11 cellular contexts compared by ENCODE assay signal in the genomic region with DNA sequence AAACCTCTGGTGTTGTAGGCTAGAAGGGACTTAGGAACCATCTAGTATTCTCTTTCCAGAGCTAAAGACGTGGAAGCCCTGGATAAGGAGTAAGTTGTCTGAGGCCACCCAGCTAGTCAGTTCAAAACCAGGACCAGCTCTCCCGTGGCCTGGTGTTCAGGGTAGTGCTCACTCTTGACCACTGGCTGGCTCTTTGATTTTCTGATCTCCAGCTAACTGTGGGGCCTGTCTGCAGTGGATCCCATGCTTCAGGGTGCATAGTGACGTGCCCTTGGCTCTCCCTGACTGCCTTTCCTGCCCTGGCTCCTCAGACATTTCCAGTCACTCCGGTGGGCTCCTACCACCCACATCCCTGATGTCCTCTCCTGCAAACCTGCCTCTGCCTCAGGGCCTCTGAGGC. TPM values are rescaled to one million over a fixed set of nuclear protein-coding genes. Genes with fewer than 3 reads are reported as not detected.
DNase-seq lines count a peak whose midpoint lies in the region; ATAC-seq and TF ChIP-seq lines count a peak whose summit lies in the region.
"Had no signal": no experiment of that assay in that cellular context is flagged by ENCODE, and none has a peak within 500 bp of the region (broad histone marks: within the 10 kb centered on the region; RNA-seq: fewer than 3 reads in every experiment).

No MANE protein-coding gene starts in this region.

- H2AFZ ChIP-seq in fibroblast of lung (ENCODE audit: low read length) (no peak overlapping the region), osteoblast (ENCODE audit: low read length) (no peak overlapping the region)

- H4K20me1 ChIP-seq in fibroblast of lung (ENCODE audit: control insufficient read depth, extremely low read depth, insufficient read depth, low read length) (no peaks in the 10 kb centered on the region), osteoblast (ENCODE audit: insufficient read depth, low read length) (peaks cover 21% of the 10 kb centered on the region)

- H3K9ac ChIP-seq in fibroblast of lung (ENCODE audit: insufficient read depth, low read length): peak overlapping the region; percentile 90
- H3K9ac ChIP-seq: BLaER1 had no signal

- TF ChIP-seq CTCF in AG04450 (IDR thresholded peaks at IDR 0.05; ENCODE audit: low read depth, low read length) (no peak), RWPE1 (conservative IDR thresholded peaks at IDR 0.05; ENCODE audit: low read depth) (no peak), fibroblast of lung (conservative IDR thresholded peaks at IDR 0.05 in 1 of 2, IDR thresholded peaks at IDR 0.05 in 1 of 2; ENCODE audit: low read depth in 1 of 2, low read length in 2 of 2) (no peak), osteoblast (IDR thresholded peaks at IDR 0.05; ENCODE audit: extremely low read depth, low read depth, low read length) (no peak)

- ATAC-seq in HG03108 (IDR thresholded peaks at IDR 0.05; ENCODE audit: unreplicated experiment) (no peak), HG03025 (IDR thresholded peaks at IDR 0.05; ENCODE audit: low FRiP score, unreplicated experiment) (no peak)

- POLR2A ChIA-PET in AG04450 (lab: Yijun Ruan, JAX) (interaction anchor here (0.8 to 1.3 kb wide), 3 partner anchors 19 to 132 kb away, joined by 3 to 7 read pairs (median 4); a partner anchor contains a TSS), RWPE1 (lab: Yijun Ruan, JAX; ENCODE audit: low non-redundant PET) (no interaction called here)

- H3K9me3 ChIP-seq in AG04450 (ENCODE audit: control insufficient read depth, insufficient read depth, low read length): no peaks in the 10 kb centered on the region; the same call in 1 of the 2 replicates
- H3K9me3 ChIP-seq in fibroblast of lung (ENCODE audit: control insufficient read depth, insufficient read depth, low read depth, low read length): no peaks in the 10 kb centered on the region
- no peaks in the 10 kb centered on the region for H3K9me3 ChIP-seq in osteoblast (ENCODE audit: low read depth, low read length)
- H3K9me3 ChIP-seq: BLaER1 had no signal

- H3K79me2 ChIP-seq in fibroblast of lung (ENCODE audit: control insufficient read depth, insufficient read depth, low read length) (peaks cover 64% of the 10 kb centered on the region), osteoblast (ENCODE audit: insufficient read depth, low read length) (peaks cover 77% of the 10 kb centered on the region)

- peak overlapping the region; percentile 94 for H3K4me3 ChIP-seq in AG04450 (ENCODE audit: low read depth, low read length)
- H3K4me3 ChIP-seq in fibroblast of lung (replicated peaks in 1 of 4; ENCODE audit: control extremely low read depth in 1 of 4, insufficient read depth in 1 of 4, low read depth in 3 of 4, low read length in 4 of 4): peak overlapping the region; percentile 76 to 83 (median 80)
- H3K4me3 ChIP-seq in osteoblast (ENCODE audit: insufficient read depth, low read length): peak overlapping the region; percentile 91
- H3K4me3 ChIP-seq: BLaER1 had no signal

- H3K36me3 ChIP-seq in fibroblast of lung (ENCODE audit: control insufficient read depth, insufficient read depth, low read length) (no peaks in the 10 kb centered on the region), osteoblast (ENCODE audit: insufficient read depth, low read length) (peaks cover 36% of the 10 kb centered on the region)
- H3K36me3 ChIP-seq: BLaER1 had no signal

- CTCF ChIA-PET in AG04450 (lab: Charles Lee) (interaction anchor here (0.5 to 3.1 kb wide), 6 partner anchors 29 to 90 kb away, joined by 3 to 15 read pairs (median 4); no protein-coding TSS in a partner anchor), RWPE1 (lab: Yijun Ruan, JAX) (no interaction called here)

- DNase-seq in AG04450 (ENCODE audit: low read depth, low spot score): no peak
- no peak for DNase-seq in RWPE1 (ENCODE audit: low spot score)
- DNase-seq in fibroblast of lung (ENCODE audit: low read depth in 2 of 2): no peak
- DNase-seq in osteoblast (ENCODE audit: insufficient read length, low spot score, missing footprints): peak; percentile 86
- no peak for DNase-seq in DMS53 treated with DMSO at 0.1 percent for 48 hours (lab: John Stamatoyannopoulos, UW; ENCODE audit: unreplicated experiment)
- DNase-seq in NCI-H510A (lab: John Stamatoyannopoulos, UW): no peak
- DNase-seq: NCI-H2081 treated with DMSO at 0.1 percent for 48 hours had no signal

- peak overlapping the region; percentile 77 for H3K4me2 ChIP-seq in fibroblast of lung (ENCODE audit: extremely low read depth, insufficient read depth, low read length)
- H3K4me2 ChIP-seq in osteoblast (ENCODE audit: insufficient read depth, low read length): peak overlapping the region; percentile 88
- H3K4me2 ChIP-seq: BLaER1 had no signal

- H3K4me1 ChIP-seq in fibroblast of lung (ENCODE audit: control insufficient read depth, extremely low read depth, insufficient read depth, low read length) (peaks cover 22% of the 10 kb centered on the region), osteoblast (ENCODE audit: insufficient read depth, low read length) (peaks cover 76% of the 10 kb centered on the region)

- no peaks in the 10 kb centered on the region for H3K27me3 ChIP-seq in AG04450 (ENCODE audit: control insufficient read depth, insufficient read depth, low read length)
- no peaks in the 10 kb centered on the region for H3K27me3 ChIP-seq in fibroblast of lung (ENCODE audit: control insufficient read depth, insufficient read depth, low read length)
- no peaks in the 10 kb centered on the region for H3K27me3 ChIP-seq in osteoblast (ENCODE audit: insufficient read depth, low read length)

- H3K27ac ChIP-seq in AG04450 (ENCODE audit: low read depth, low read length) (peak overlapping the region; percentile 93), RWPE1 (peak overlapping the region; percentile 82), fibroblast of lung (ENCODE audit: insufficient read depth, low read length) (peak overlapping the region; percentile 95), osteoblast (ENCODE audit: low read depth, low read length) (peak overlapping the region; percentile 97)
- H3K27ac ChIP-seq: BLaER1 had no signal

RNA-seq across cellular contexts. Expression of a gene that starts 1.3 kb away (rescaled TPM):
- polyA plus RNA-seq in AG04450 (2011; rRNA removed): 251 and 288 TPM in 2 replicates
- polyA minus RNA-seq in AG04450 (2011; rRNA and poly(A)+ RNA removed): 500 and 661 TPM in 2 replicates
- total RNA-seq in fibroblast of lung: 84.5 and 107 TPM in 2 replicates
- 151 and 243 TPM in 2 replicates for polyA plus RNA-seq in fibroblast of lung
- polyA plus RNA-seq in fibroblast of lung (2012): 74.4 and 134 TPM in 2 replicates
- polyA minus RNA-seq in fibroblast of lung (ENCODE audit: low replicate concordance): 180 and 200 TPM in 2 replicates
- total RNA-seq in osteoblast: 174 and 210 TPM in 2 replicates
- total RNA-seq: SK-MEL-5 had no signal
